ENCODE assay signal across 1 cellular context in genomic region chr7:104983620-104984539, GRCh38.
A peak's percentile ranks its signal among the peaks of the same experiment; 100 is the strongest.
TF ChIP-seq lines count a peak whose summit lies in the region.

No MANE protein-coding gene starts in this region.

TF ChIP-seq in K562, 482 proteins besides CTCF, POLR2A, EP300 and RAD21 (continued from another document and continues in another):
- peak; percentile 83; the same call in 1 of the 2 replicates for TF ChIP-seq ZNF395 (CRISPR knock-in tag; IDR thresholded peaks at IDR 0.05)
- peak; percentile 66 for TF ChIP-seq NCOR1 (IDR thresholded peaks at IDR 0.05)
- peak in 1 of 2 experiments; percentile 52; a peak in 1 of 4 replicates for TF ChIP-seq ZNF639 (CRISPR knock-in tag; conservative IDR thresholded peaks at IDR 0.05 in 1 of 2, IDR thresholded peaks at IDR 0.05 in 1 of 2)
- peak in 1 of 2 experiments; percentile 84; a peak in 1 of 4 replicates for TF ChIP-seq ZNF318 (IDR thresholded peaks at IDR 0.05; ENCODE audit: borderline replicate concordance in 1 of 2, low read depth in 1 of 2)
- no peak; the same call in 1 of the 2 replicates for TF ChIP-seq ZNF121 (CRISPR knock-in tag; conservative IDR thresholded peaks at IDR 0.05)
- peak; percentile 98 for TF ChIP-seq HMGN3 (IDR thresholded peaks at IDR 0.05; ENCODE audit: borderline replicate concordance, extremely low read depth, insufficient read length, low read depth, low read length)
- no peak for TF ChIP-seq ZNF668 (CRISPR knock-in tag; IDR thresholded peaks at IDR 0.05)
- TF ChIP-seq HMG20B (CRISPR knock-in tag; IDR thresholded peaks at IDR 0.05): peak; percentile 76; the same call in 1 of the 2 replicates
- TF ChIP-seq U2AF2 (optimal IDR thresholded peaks at IDR 0.05; ENCODE audit: low read depth, low read length): no peak
- TF ChIP-seq BMI1 (IDR thresholded peaks at IDR 0.05; ENCODE audit: low read length): no peak
- peak; percentile 83; the same call in 1 of the 2 replicates for TF ChIP-seq HIVEP1 (CRISPR knock-in tag; IDR thresholded peaks at IDR 0.05)
- TF ChIP-seq KLF16 (IDR thresholded peaks at IDR 0.05): peak; percentile 84
- no peak; the same call in 1 of the 2 replicates for TF ChIP-seq ZNF57 (CRISPR knock-in tag; IDR thresholded peaks at IDR 0.05)
- TF ChIP-seq CREB3L1 (IDR thresholded peaks at IDR 0.05; ENCODE audit: borderline replicate concordance, low read depth): peak; percentile 94
- no peak; the same call in 1 of the 2 replicates for TF ChIP-seq ZNF41 (CRISPR knock-in tag; conservative IDR thresholded peaks at IDR 0.05)
- no peak for TF ChIP-seq NUFIP1 (IDR thresholded peaks at IDR 0.05; ENCODE audit: partially characterized antibody)
- peak; percentile 80; the same call in 1 of the 2 replicates for TF ChIP-seq PTBP1 (IDR thresholded peaks at IDR 0.05; ENCODE audit: low read depth, low read length)
- peak; percentile 87 for TF ChIP-seq SMAD1 (IDR thresholded peaks at IDR 0.05; ENCODE audit: low read depth, low read length, partially characterized antibody)
- TF ChIP-seq RNF2 (IDR thresholded peaks at IDR 0.05): peak; percentile 65; the same call in 1 of the 2 replicates
- TF ChIP-seq, protein P1, sequence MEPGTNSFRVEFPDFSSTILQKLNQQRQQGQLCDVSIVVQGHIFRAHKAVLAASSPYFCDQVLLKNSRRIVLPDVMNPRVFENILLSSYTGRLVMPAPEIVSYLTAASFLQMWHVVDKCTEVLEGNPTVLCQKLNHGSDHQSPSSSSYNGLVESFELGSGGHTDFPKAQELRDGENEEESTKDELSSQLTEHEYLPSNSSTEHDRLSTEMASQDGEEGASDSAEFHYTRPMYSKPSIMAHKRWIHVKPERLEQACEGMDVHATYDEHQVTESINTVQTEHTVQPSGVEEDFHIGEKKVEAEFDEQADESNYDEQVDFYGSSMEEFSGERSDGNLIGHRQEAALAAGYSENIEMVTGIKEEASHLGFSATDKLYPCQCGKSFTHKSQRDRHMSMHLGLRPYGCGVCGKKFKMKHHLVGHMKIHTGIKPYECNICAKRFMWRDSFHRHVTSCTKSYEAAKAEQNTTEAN (CRISPR knock-in tag; IDR thresholded peaks at IDR 0.05): 0 out of 2 replicates have a peak, but pooled peaks have one; percentile 24
- TF ChIP-seq MYC (IDR thresholded peaks at IDR 0.05; ENCODE audit: low read depth, low read length): peak; percentile 88
- peak; percentile 93 for TF ChIP-seq MYC (CRISPR knock-in tag; IDR thresholded peaks at IDR 0.05; ENCODE audit: borderline replicate concordance, low read depth)
- TF ChIP-seq NCOA1 (IDR thresholded peaks at IDR 0.05; ENCODE audit: low read depth): peak; percentile 69
- peak; percentile 14; the same call in 1 of the 2 replicates for TF ChIP-seq ZKSCAN1 (IDR thresholded peaks at IDR 0.05; ENCODE audit: low read depth, low read length)
- no peak for TF ChIP-seq BRF1 (IDR thresholded peaks at IDR 0.05; ENCODE audit: borderline replicate concordance, extremely low read depth, insufficient read length)
- TF ChIP-seq XRCC4 (IDR thresholded peaks at IDR 0.05; ENCODE audit: extremely low read depth, insufficient read depth, insufficient read length): no peak
- no peak for TF ChIP-seq BRF2 (IDR thresholded peaks at IDR 0.05; ENCODE audit: borderline replicate concordance, insufficient read depth, insufficient read length)
- no peak for TF ChIP-seq RFX1 (IDR thresholded peaks at IDR 0.05)
- peak; percentile 29 to 34; a peak in 1 of 4 replicates for TF ChIP-seq TBL1XR1 (IDR thresholded peaks at IDR 0.05; ENCODE audit: low read length in 2 of 2)
- TF ChIP-seq KDM5B (IDR thresholded peaks at IDR 0.05; ENCODE audit: insufficient replicate concordance, low read depth, low read length): peak; percentile 74
- peak; percentile 79 to 88; a peak in 3 of 4 replicates for TF ChIP-seq FOXK2 (conservative IDR thresholded peaks at IDR 0.05 in 1 of 2, IDR thresholded peaks at IDR 0.05 in 1 of 2; ENCODE audit: low read depth in 2 of 2)
- TF ChIP-seq ZNF766 (CRISPR knock-in tag; conservative IDR thresholded peaks at IDR 0.05): peak; percentile 57; the same call in 1 of the 2 replicates
- TF ChIP-seq DACH1 (IDR thresholded peaks at IDR 0.05; ENCODE audit: partially characterized antibody): peak; percentile 93
- no peak for TF ChIP-seq ASH1L (IDR thresholded peaks at IDR 0.05; ENCODE audit: borderline replicate concordance, low read depth, partially characterized antibody)
- peak; percentile 67 for TF ChIP-seq ZNF232 (CRISPR knock-in tag; IDR thresholded peaks at IDR 0.05)
- TF ChIP-seq TSC22D4 (tag; IDR thresholded peaks at IDR 0.05): no peak
- no peak for TF ChIP-seq ZNF146 (CRISPR knock-in tag; IDR thresholded peaks at IDR 0.05; ENCODE audit: unreplicated experiment)
- peak; percentile 65; the same call in 1 of the 2 replicates for TF ChIP-seq NR2C2 (CRISPR knock-in tag; IDR thresholded peaks at IDR 0.05)
- peak; percentile 94 for TF ChIP-seq NR2C2 (tag; IDR thresholded peaks at IDR 0.05)
- TF ChIP-seq POLR2G (IDR thresholded peaks at IDR 0.05; ENCODE audit: low read depth, low read length): peak; percentile 96
- TF ChIP-seq, protein P2, sequence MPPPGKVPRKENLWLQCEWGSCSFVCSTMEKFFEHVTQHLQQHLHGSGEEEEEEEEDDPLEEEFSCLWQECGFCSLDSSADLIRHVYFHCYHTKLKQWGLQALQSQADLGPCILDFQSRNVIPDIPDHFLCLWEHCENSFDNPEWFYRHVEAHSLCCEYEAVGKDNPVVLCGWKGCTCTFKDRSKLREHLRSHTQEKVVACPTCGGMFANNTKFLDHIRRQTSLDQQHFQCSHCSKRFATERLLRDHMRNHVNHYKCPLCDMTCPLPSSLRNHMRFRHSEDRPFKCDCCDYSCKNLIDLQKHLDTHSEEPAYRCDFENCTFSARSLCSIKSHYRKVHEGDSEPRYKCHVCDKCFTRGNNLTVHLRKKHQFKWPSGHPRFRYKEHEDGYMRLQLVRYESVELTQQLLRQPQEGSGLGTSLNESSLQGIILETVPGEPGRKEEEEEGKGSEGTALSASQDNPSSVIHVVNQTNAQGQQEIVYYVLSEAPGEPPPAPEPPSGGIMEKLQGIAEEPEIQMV (tag; conservative IDR thresholded peaks at IDR 0.05; ENCODE audit: low read depth): no peak
- TF ChIP-seq, protein P3, sequence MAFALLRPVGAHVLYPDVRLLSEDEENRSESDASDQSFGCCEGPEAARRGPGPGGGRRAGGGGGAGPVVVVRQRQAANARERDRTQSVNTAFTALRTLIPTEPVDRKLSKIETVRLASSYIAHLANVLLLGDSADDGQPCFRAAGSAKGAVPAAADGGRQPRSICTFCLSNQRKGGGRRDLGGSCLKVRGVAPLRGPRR (CRISPR knock-in tag; IDR thresholded peaks at IDR 0.05): 0 out of 2 replicates have a peak, but pooled peaks have one; percentile 11
- TF ChIP-seq MYNN (IDR thresholded peaks at IDR 0.05): peak; percentile 89
- TF ChIP-seq MYNN (CRISPR knock-in tag; IDR thresholded peaks at IDR 0.05): no peak
- TF ChIP-seq ZNF699 (CRISPR knock-in tag; IDR thresholded peaks at IDR 0.05; ENCODE audit: insufficient replicate concordance): no peak
- TF ChIP-seq GTF2F1 (IDR thresholded peaks at IDR 0.05; ENCODE audit: low read depth, low read length): 0 out of 2 replicates have a peak, but pooled peaks have one; percentile 70
